ENCODE assay signal across 12 cellular contexts in genomic region chr3:180306155-180306554, GRCh38.
DNase-seq lines count a peak whose midpoint lies in the region; ATAC-seq lines count a peak whose summit lies in the region.
"Had no signal": no experiment of that assay in that cellular context is flagged by ENCODE, and none has a peak within 500 bp of the region (broad histone marks: within the 10 kb centered on the region; RNA-seq: fewer than 3 reads in every experiment).

No MANE protein-coding gene starts in this region.

- no peaks in the 10 kb centered on the region for H3K36me3 ChIP-seq in SK-N-MC (ENCODE audit: insufficient read depth, low read length)
- H3K36me3 ChIP-seq in skeletal muscle satellite cell (ENCODE audit: insufficient read depth, low read length): no peaks in the 10 kb centered on the region

- H3K9me3 ChIP-seq in SK-N-MC (ENCODE audit: low read depth, low read length) (no peaks in the 10 kb centered on the region), skeletal muscle satellite cell (replicated peaks; ENCODE audit: low read length) (no peaks in the 10 kb centered on the region)

- no peaks in the 10 kb centered on the region for H3K27me3 ChIP-seq in skeletal muscle satellite cell (ENCODE audit: control insufficient read depth, insufficient read depth, low read length)

- DNase-seq in DMS53 treated with DMSO at 0.1 percent for 48 hours (lab: John Stamatoyannopoulos, UW; ENCODE audit: unreplicated experiment): peak; percentile 10
- DNase-seq in NCI-H2029 (lab: John Stamatoyannopoulos, UW): peak; percentile 13
- no peak for DNase-seq in SK-N-MC (ENCODE audit: low read depth, low spot score)
- DNase-seq in NCI-H524 (lab: John Stamatoyannopoulos, UW): no peak
- DNase-seq in SW480 (ENCODE audit: low spot score): no peak
- DNase-seq: C1 segment of cervical spinal cord; CD4-positive, alpha-beta T cell; DND-41; GDM1; H7 had no signal

- H3K9ac ChIP-seq in SK-N-MC (ENCODE audit: insufficient read length): no peak overlapping the region
- no peak overlapping the region for H3K9ac ChIP-seq in skeletal muscle satellite cell (ENCODE audit: low read depth, low read length)

- peaks cover 17% of the 10 kb centered on the region for H3K4me1 ChIP-seq in skeletal muscle satellite cell (ENCODE audit: control insufficient read depth, insufficient read depth, low read length)

- H3K4me3 ChIP-seq in SK-N-MC: no peak overlapping the region
- H3K4me3 ChIP-seq in skeletal muscle satellite cell (ENCODE audit: low read length): no peak overlapping the region

- peak overlapping the region; percentile 13 for H3K4me2 ChIP-seq in skeletal muscle satellite cell (ENCODE audit: low read length)

- peak overlapping the region; percentile 4; the same call in 1 of the 2 replicates for H3K27ac ChIP-seq in SK-N-MC

- no peak for ATAC-seq in GM19023 (IDR thresholded peaks at IDR 0.05; ENCODE audit: unreplicated experiment)

Comparison
In these comparisons a context has a peak if more than half of its experiments do, and no peak if none do; other contexts are left out.
1. DNase-seq: peak in DMS53 treated with DMSO at 0.1 percent for 48 hours (single experiment) and NCI-H2029 (single experiment); none in SK-N-MC (single experiment), NCI-H524 (0 of 2) and SW480 (single experiment).